ENCODE assay signal across 9 cellular contexts in the genomic region with DNA sequence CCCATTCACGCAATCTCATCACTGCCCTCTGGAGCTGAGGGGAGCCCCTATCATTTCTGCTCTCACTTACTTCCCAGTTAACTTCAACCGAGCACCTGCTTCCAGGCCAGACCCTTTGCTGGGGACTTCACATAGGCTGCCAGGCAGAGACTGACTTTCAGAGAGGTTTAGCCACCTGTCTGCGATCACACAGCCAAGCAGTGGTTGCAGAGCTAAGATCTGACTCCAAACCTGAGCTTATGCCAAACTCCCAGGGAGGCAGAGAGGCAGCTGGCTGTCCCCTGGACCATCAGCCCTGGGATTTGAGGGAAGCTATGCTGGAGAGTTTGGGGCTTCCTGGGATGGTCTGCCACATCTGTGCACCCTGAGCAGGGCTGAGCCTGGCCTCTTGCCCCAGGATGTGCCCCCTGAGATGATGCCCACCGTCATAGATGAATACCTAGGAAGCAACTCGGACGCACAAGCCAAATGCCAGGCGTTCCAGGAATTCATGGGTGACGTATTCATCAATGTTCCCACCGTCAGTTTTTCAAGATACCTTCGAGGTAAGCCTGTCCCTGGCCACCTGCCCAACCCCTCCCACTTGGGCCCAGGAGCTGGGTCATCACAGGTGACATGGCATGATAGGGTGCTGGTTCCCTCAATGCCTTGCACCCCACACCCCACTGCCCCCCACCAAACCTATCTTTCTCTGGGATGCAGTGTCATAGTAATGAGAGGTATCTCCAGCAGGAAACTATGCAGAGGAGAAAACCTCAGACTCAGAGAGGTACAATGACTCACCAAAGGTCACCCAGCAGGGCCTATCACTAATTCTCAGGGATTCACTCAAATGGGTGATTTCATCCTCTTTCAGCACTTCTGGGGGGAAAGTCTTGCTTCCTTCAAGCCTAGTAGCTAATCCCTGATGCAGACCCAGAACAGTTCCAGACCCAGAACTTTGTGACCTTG. TPM values are rescaled to one million over a fixed set of nuclear protein-coding genes. Genes with fewer than 3 reads are reported as not detected.
A peak's percentile ranks its signal among the peaks of the same experiment; 100 is the strongest.
DNase-seq lines count a peak whose midpoint lies in the region; ATAC-seq and TF ChIP-seq lines count a peak whose summit lies in the region.
"Had no signal": no experiment of that assay in that cellular context is flagged by ENCODE, and none has a peak within 500 bp of the region (broad histone marks: within the 10 kb centered on the region; RNA-seq: fewer than 3 reads in every experiment).

No MANE protein-coding gene starts in this region.

- H3K4me3 ChIP-seq in brain microvascular endothelial cell (ENCODE audit: low read depth, low read length), result no peak overlapping the region

- ATAC-seq in GM21526 (IDR thresholded peaks at IDR 0.05; ENCODE audit: low FRiP score, unreplicated experiment), result no peak

- H3K27ac ChIP-seq in brain microvascular endothelial cell, result no peak overlapping the region

- in situ Hi-C loops in brain microvascular endothelial cell (cut with HindIII; ENCODE audit: low pct_ligation_motif_present, low sequenced_read_pairs), result no loop called here

- TF ChIP-seq CTCF in brain microvascular endothelial cell (IDR thresholded peaks at IDR 0.05; ENCODE audit: low read depth, low read length, missing control alignments), result no peak

- H3K27me3 ChIP-seq in brain microvascular endothelial cell (replicated peaks), result no peaks in the 10 kb centered on the region

- DNase-seq in A172 (ENCODE audit: low spot score) (peak; percentile 79), HK-2 (ENCODE audit: unreplicated experiment) (peak; percentile 78), brain microvascular endothelial cell (peak; percentile 48), NCI-H146 treated with DMSO at 0.1 percent for 48 hours (lab: John Stamatoyannopoulos, UW; ENCODE audit: unreplicated experiment) (no peak), NCI-H69 (lab: John Stamatoyannopoulos, UW) (no peak)
- DNase-seq: NCI-H1105, NCI-H526 had no signal

- no peaks in the 10 kb centered on the region for H3K36me3 ChIP-seq in brain microvascular endothelial cell (replicated peaks)

RNA-seq across cellular contexts. Expression of gene CES3, which starts 10.0 kb away (rescaled TPM):
- 0.05 and 0.17 TPM in 2 replicates for total RNA-seq in A172 (2014; rRNA removed; shearing (Covaris generic))

RNA-seq across cellular contexts. Expression of gene CES4A, which starts 17.3 kb away (rescaled TPM):
- not detected in 2 replicates for total RNA-seq in A172 (2014; rRNA removed; shearing (Covaris generic))
- total RNA-seq: SK-MEL-5 had no signal

RNA-seq across cellular contexts. Expression of gene CES2, which starts 35.7 kb away (rescaled TPM):
- 19.7 TPM in 2 replicates for total RNA-seq in A172 (2014; rRNA removed; shearing (Covaris generic))

RNA-seq across cellular contexts. Expression of gene CIAO2B, which starts 36.8 kb away (rescaled TPM):
- 150 and 174 TPM in 2 replicates for total RNA-seq in A172 (2014; rRNA removed; shearing (Covaris generic))

RNA-seq across cellular contexts. Expression of gene RRAD, which starts 45.7 kb away (rescaled TPM):
- 1.0 and 2.8 TPM in 2 replicates for total RNA-seq in A172 (2014; rRNA removed; shearing (Covaris generic))
- total RNA-seq: SK-MEL-5 had no signal

Comparison
In these comparisons a context has a peak if more than half of its experiments do, and no peak if none do; other contexts are left out.
1. DNase-seq: peak in A172 (single experiment), HK-2 (single experiment) and brain microvascular endothelial cell (single experiment); none in NCI-H146 treated with DMSO at 0.1 percent for 48 hours (single experiment) and NCI-H69 (single experiment).